In genomic region chr3:126752303-126753190, GRCh38 we compare ENCODE assay signal across 1 cellular context.
TF ChIP-seq lines count a peak whose summit lies in the region.

No MANE protein-coding gene starts in this region.

TF ChIP-seq in HepG2, 621 proteins besides CTCF, POLR2A, EP300 and RAD21 (continued from another document and continues in another):
- TF ChIP-seq ZBTB4 (CRISPR knock-in tag; IDR thresholded peaks at IDR 0.05; ENCODE audit: borderline replicate concordance) (0 out of 2 replicates have a peak, but pooled peaks have one; percentile 34), ZNF576 (CRISPR knock-in tag; IDR thresholded peaks at IDR 0.05) (no peak), HNRNPUL1 (IDR thresholded peaks at IDR 0.05; ENCODE audit: low read depth, low read length) (no peak), CBX2 (IDR thresholded peaks at IDR 0.05; ENCODE audit: low read depth, low read length) (no peak), CBX2 (CRISPR knock-in tag; IDR thresholded peaks at IDR 0.05; ENCODE audit: low read depth) (no peak), UBTF (CRISPR knock-in tag; IDR thresholded peaks at IDR 0.05) (0 out of 2 replicates have a peak, but pooled peaks have one; percentile 32), FUBP1 (CRISPR knock-in tag; IDR thresholded peaks at IDR 0.05; ENCODE audit: borderline replicate concordance) (no peak), IRF1 (CRISPR knock-in tag; IDR thresholded peaks at IDR 0.05; ENCODE audit: low read depth) (no peak), KDM1A (CRISPR knock-in tag; IDR thresholded peaks at IDR 0.05) (no peak), ZNF577 (CRISPR knock-in tag; IDR thresholded peaks at IDR 0.05; ENCODE audit: borderline replicate concordance, low read depth) (no peak), HCFC1 (IDR thresholded peaks at IDR 0.05; ENCODE audit: low read depth, low read length) (no peak), ATAD3A (CRISPR knock-in tag; IDR thresholded peaks at IDR 0.05) (no peak), IRF9 (CRISPR knock-in tag; IDR thresholded peaks at IDR 0.05; ENCODE audit: borderline replicate concordance) (no peak), KLF11 (CRISPR knock-in tag; IDR thresholded peaks at IDR 0.05) (0 out of 2 replicates have a peak, but pooled peaks have one; percentile 46), ZNF33A (CRISPR knock-in tag; IDR thresholded peaks at IDR 0.05; ENCODE audit: borderline replicate concordance) (no peak), FOSL1 (CRISPR knock-in tag; IDR thresholded peaks at IDR 0.05; ENCODE audit: borderline replicate concordance) (no peak), ZNF276 (CRISPR knock-in tag; IDR thresholded peaks at IDR 0.05; ENCODE audit: low read depth) (0 out of 2 replicates have a peak, but pooled peaks have one; percentile 48), CHD4 (IDR thresholded peaks at IDR 0.05; ENCODE audit: borderline replicate concordance, low read length) (no peak), GTF3A (CRISPR knock-in tag; conservative IDR thresholded peaks at IDR 0.05) (no peak), SMAD1 (CRISPR knock-in tag; IDR thresholded peaks at IDR 0.05; ENCODE audit: borderline replicate concordance, low read depth) (0 out of 2 replicates have a peak, but pooled peaks have one; percentile 55), NCOR1 (IDR thresholded peaks at IDR 0.05; ENCODE audit: borderline replicate concordance, low read length) (no peak), PITX1 (CRISPR knock-in tag; IDR thresholded peaks at IDR 0.05) (no peak), MTF1 (CRISPR knock-in tag; IDR thresholded peaks at IDR 0.05) (no peak), ZNF569 (CRISPR knock-in tag; IDR thresholded peaks at IDR 0.05; ENCODE audit: borderline replicate concordance) (no peak), JDP2 (CRISPR knock-in tag; IDR thresholded peaks at IDR 0.05; ENCODE audit: borderline replicate concordance) (no peak), ZMAT5 (CRISPR knock-in tag; IDR thresholded peaks at IDR 0.05; ENCODE audit: borderline replicate concordance, low read depth) (no peak), DNMT3B (CRISPR knock-in tag; conservative IDR thresholded peaks at IDR 0.05) (no peak), GLI4 (CRISPR knock-in tag; IDR thresholded peaks at IDR 0.05; ENCODE audit: borderline replicate concordance) (no peak), SP1 (IDR thresholded peaks at IDR 0.05) (no peak), SP1 (CRISPR knock-in tag; IDR thresholded peaks at IDR 0.05) (no peak), PATZ1 (CRISPR knock-in tag; IDR thresholded peaks at IDR 0.05) (peak; percentile 56; the same call in 1 of the 2 replicates), ASH2L (IDR thresholded peaks at IDR 0.05; ENCODE audit: insufficient read length, low read depth, low read length) (no peak), ZNF776 (CRISPR knock-in tag; IDR thresholded peaks at IDR 0.05) (no peak), FOXA3 (CRISPR knock-in tag; IDR thresholded peaks at IDR 0.05) (peak; percentile 19; the same call in 1 of the 2 replicates), ZNF225 (CRISPR knock-in tag; IDR thresholded peaks at IDR 0.05) (0 out of 2 replicates have a peak, but pooled peaks have one; percentile 57), SP2 (CRISPR knock-in tag; IDR thresholded peaks at IDR 0.05) (no peak), DNMT1 (CRISPR knock-in tag; IDR thresholded peaks at IDR 0.05) (no peak), HDAC2 (CRISPR knock-in tag; IDR thresholded peaks at IDR 0.05) (no peak), THAP9 (CRISPR knock-in tag; IDR thresholded peaks at IDR 0.05; ENCODE audit: borderline replicate concordance) (no peak), NR2C2 (CRISPR knock-in tag; IDR thresholded peaks at IDR 0.05; ENCODE audit: borderline replicate concordance) (no peak), TBX3 (IDR thresholded peaks at IDR 0.05; ENCODE audit: borderline replicate concordance) (no peak), SMAD9 (CRISPR knock-in tag; IDR thresholded peaks at IDR 0.05) (no peak), YEATS4 (CRISPR knock-in tag; IDR thresholded peaks at IDR 0.05; ENCODE audit: borderline replicate concordance) (no peak), STAT6 (CRISPR knock-in tag; IDR thresholded peaks at IDR 0.05; ENCODE audit: borderline replicate concordance) (no peak)
